Comparison of ENCODE assay signal across 1 cellular context in the genomic region with DNA sequence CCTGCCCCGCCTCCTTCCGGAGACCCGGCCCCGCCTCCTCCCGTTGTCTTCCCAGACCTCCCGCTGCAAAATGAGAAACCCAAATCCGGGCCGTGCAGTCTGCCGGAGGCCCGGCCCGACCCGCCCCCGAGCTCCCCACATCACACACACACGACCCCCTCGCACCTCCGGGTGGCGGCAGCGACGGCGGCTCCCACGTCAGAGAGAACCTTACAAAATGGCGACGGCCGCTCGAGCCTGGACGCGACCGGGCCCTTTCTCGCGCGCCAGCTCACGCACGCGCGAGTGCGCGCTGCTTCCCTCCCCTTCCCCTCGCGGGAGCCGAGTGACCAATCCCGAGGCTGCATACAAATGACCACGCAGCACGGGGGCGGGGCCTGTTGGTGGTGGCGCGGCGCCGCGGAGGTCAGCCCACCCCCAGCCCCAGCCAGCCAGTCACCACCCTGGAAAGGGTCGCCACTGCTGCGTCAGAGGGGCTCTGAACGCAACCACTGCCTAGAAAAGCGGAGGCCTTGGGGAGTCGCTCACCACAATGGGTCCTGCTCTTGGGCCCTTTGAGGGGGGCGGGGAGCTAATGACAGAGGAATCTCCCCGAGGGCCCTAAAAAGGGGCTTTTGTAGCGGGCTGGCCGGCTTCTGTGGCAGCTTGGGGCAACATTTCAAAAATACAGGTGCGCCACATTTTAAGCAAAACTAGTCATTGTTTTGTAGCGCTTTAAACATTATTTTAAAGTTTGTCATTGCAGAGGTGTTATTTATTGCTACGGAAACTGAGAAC.
TF ChIP-seq lines count a peak whose summit lies in the region.

A gene with protein sequence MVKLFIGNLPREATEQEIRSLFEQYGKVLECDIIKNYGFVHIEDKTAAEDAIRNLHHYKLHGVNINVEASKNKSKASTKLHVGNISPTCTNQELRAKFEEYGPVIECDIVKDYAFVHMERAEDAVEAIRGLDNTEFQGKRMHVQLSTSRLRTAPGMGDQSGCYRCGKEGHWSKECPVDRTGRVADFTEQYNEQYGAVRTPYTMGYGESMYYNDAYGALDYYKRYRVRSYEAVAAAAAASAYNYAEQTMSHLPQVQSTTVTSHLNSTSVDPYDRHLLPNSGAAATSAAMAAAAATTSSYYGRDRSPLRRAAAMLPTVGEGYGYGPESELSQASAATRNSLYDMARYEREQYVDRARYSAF (minus strand): TSS at position 289 of the 777 bp plus-strand sequence. CDS start 808 bp downstream, outside the sequence.

TF ChIP-seq in HepG2, 621 proteins besides CTCF, POLR2A, EP300 and RAD21 (continued from another document and continues in another):
- no peak for TF ChIP-seq ZNF788 (CRISPR knock-in tag; IDR thresholded peaks at IDR 0.05; ENCODE audit: borderline replicate concordance)
- TF ChIP-seq ZNF33B (CRISPR knock-in tag; IDR thresholded peaks at IDR 0.05): no peak; the same call in 1 of the 2 replicates
- TF ChIP-seq, protein P1, sequence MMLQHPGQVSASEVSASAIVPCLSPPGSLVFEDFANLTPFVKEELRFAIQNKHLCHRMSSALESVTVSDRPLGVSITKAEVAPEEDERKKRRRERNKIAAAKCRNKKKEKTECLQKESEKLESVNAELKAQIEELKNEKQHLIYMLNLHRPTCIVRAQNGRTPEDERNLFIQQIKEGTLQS (CRISPR knock-in tag; IDR thresholded peaks at IDR 0.05): no peak
- no peak for TF ChIP-seq ZNF550 (CRISPR knock-in tag; IDR thresholded peaks at IDR 0.05; ENCODE audit: borderline replicate concordance)
- peak; percentile 92 for TF ChIP-seq CHD2 (IDR thresholded peaks at IDR 0.05; ENCODE audit: low read depth, low read length)
- TF ChIP-seq ZNF75D (CRISPR knock-in tag; IDR thresholded peaks at IDR 0.05; ENCODE audit: borderline replicate concordance): no peak
- no peak for TF ChIP-seq MLLT10 (CRISPR knock-in tag; IDR thresholded peaks at IDR 0.05)
- TF ChIP-seq ZNF598 (CRISPR knock-in tag; IDR thresholded peaks at IDR 0.05; ENCODE audit: borderline replicate concordance): peak; percentile 21; the same call in 1 of the 2 replicates
- TF ChIP-seq GATA4 (IDR thresholded peaks at IDR 0.05; ENCODE audit: borderline replicate concordance, low read depth): no peak
- TF ChIP-seq HMG20A (CRISPR knock-in tag; IDR thresholded peaks at IDR 0.05; ENCODE audit: borderline replicate concordance): no peak
- TF ChIP-seq, protein P2, sequence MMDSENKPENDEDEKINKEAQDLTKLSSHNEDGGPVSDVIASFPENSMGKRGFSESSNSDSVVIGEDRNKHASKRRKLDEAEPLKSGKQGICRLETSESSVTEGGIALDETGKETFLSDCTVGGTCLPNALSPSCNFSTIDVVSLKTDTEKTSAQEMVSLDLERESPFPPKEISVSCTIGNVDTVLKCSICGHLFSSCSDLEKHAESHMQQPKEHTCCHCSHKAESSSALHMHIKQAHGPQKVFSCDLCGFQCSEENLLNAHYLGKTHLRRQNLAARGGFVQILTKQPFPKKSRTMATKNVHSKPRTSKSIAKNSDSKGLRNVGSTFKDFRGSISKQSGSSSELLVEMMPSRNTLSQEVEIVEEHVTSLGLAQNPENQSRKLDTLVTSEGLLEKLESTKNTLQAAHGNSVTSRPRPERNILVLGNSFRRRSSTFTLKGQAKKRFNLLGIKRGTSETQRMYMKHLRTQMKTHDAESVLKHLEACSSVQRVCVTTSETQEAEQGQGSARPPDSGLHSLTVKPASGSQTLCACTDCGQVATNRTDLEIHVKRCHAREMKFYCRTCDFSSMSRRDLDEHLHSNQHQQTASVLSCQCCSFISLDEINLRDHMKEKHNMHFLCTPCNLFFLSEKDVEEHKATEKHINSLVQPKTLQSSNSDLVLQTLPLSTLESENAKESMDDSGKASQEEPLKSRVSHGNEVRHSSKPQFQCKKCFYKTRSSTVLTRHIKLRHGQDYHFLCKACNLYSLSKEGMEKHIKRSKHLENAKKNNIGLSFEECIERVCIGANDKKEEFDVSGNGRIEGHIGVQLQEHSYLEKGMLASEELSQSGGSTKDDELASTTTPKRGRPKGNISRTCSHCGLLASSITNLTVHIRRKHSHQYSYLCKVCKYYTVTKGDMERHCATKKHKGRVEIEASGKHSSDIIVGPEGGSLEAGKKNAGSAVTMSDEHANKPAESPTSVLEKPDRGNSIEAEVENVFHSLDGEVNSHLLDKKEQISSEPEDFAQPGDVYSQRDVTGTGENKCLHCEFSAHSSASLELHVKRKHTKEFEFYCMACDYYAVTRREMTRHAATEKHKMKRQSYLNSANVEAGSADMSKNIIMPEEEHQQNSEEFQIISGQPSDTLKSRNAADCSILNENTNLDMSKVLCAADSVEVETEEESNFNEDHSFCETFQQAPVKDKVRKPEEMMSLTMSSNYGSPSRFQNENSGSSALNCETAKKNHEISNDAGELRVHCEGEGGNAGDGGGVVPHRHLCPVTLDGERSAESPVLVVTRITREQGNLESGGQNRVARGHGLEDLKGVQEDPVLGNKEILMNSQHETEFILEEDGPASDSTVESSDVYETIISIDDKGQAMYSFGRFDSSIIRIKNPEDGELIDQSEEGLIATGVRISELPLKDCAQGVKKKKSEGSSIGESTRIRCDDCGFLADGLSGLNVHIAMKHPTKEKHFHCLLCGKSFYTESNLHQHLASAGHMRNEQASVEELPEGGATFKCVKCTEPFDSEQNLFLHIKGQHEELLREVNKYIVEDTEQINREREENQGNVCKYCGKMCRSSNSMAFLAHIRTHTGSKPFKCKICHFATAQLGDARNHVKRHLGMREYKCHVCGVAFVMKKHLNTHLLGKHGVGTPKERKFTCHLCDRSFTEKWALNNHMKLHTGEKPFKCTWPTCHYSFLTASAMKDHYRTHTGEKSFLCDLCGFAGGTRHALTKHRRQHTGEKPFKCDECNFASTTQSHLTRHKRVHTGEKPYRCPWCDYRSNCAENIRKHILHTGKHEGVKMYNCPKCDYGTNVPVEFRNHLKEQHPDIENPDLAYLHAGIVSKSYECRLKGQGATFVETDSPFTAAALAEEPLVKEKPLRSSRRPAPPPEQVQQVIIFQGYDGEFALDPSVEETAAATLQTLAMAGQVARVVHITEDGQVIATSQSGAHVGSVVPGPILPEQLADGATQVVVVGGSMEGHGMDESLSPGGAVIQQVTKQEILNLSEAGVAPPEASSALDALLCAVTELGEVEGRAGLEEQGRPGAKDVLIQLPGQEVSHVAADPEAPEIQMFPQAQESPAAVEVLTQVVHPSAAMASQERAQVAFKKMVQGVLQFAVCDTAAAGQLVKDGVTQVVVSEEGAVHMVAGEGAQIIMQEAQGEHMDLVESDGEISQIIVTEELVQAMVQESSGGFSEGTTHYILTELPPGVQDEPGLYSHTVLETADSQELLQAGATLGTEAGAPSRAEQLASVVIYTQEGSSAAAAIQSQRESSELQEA (CRISPR knock-in tag; IDR thresholded peaks at IDR 0.05; ENCODE audit: not compliant biosample characterization): peak; percentile 77
- TF ChIP-seq, protein P3, sequence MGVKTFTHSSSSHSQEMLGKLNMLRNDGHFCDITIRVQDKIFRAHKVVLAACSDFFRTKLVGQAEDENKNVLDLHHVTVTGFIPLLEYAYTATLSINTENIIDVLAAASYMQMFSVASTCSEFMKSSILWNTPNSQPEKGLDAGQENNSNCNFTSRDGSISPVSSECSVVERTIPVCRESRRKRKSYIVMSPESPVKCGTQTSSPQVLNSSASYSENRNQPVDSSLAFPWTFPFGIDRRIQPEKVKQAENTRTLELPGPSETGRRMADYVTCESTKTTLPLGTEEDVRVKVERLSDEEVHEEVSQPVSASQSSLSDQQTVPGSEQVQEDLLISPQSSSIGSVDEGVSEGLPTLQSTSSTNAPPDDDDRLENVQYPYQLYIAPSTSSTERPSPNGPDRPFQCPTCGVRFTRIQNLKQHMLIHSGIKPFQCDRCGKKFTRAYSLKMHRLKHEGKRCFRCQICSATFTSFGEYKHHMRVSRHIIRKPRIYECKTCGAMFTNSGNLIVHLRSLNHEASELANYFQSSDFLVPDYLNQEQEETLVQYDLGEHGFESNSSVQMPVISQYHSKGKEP (CRISPR knock-in tag; IDR thresholded peaks at IDR 0.05): no peak
- peak; percentile 81 for TF ChIP-seq NFYB (CRISPR knock-in tag; IDR thresholded peaks at IDR 0.05)
- TF ChIP-seq ZFP90 (CRISPR knock-in tag; IDR thresholded peaks at IDR 0.05; ENCODE audit: borderline replicate concordance): peak; percentile 87; the same call in 1 of the 2 replicates
- peak; percentile 73 for TF ChIP-seq ZNF883 (CRISPR knock-in tag; IDR thresholded peaks at IDR 0.05; ENCODE audit: not compliant biosample characterization)
- TF ChIP-seq ZMYM3 (CRISPR knock-in tag; IDR thresholded peaks at IDR 0.05): no peak
- TF ChIP-seq ZNF263 (CRISPR knock-in tag; IDR thresholded peaks at IDR 0.05): no peak
- no peak for TF ChIP-seq TEAD2 (CRISPR knock-in tag; IDR thresholded peaks at IDR 0.05)
- TF ChIP-seq, protein P4, sequence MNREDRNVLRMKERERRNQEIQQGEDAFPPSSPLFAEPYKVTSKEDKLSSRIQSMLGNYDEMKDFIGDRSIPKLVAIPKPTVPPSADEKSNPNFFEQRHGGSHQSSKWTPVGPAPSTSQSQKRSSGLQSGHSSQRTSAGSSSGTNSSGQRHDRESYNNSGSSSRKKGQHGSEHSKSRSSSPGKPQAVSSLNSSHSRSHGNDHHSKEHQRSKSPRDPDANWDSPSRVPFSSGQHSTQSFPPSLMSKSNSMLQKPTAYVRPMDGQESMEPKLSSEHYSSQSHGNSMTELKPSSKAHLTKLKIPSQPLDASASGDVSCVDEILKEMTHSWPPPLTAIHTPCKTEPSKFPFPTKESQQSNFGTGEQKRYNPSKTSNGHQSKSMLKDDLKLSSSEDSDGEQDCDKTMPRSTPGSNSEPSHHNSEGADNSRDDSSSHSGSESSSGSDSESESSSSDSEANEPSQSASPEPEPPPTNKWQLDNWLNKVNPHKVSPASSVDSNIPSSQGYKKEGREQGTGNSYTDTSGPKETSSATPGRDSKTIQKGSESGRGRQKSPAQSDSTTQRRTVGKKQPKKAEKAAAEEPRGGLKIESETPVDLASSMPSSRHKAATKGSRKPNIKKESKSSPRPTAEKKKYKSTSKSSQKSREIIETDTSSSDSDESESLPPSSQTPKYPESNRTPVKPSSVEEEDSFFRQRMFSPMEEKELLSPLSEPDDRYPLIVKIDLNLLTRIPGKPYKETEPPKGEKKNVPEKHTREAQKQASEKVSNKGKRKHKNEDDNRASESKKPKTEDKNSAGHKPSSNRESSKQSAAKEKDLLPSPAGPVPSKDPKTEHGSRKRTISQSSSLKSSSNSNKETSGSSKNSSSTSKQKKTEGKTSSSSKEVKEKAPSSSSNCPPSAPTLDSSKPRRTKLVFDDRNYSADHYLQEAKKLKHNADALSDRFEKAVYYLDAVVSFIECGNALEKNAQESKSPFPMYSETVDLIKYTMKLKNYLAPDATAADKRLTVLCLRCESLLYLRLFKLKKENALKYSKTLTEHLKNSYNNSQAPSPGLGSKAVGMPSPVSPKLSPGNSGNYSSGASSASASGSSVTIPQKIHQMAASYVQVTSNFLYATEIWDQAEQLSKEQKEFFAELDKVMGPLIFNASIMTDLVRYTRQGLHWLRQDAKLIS (CRISPR knock-in tag; IDR thresholded peaks at IDR 0.05): no peak
- TF ChIP-seq, protein P5, sequence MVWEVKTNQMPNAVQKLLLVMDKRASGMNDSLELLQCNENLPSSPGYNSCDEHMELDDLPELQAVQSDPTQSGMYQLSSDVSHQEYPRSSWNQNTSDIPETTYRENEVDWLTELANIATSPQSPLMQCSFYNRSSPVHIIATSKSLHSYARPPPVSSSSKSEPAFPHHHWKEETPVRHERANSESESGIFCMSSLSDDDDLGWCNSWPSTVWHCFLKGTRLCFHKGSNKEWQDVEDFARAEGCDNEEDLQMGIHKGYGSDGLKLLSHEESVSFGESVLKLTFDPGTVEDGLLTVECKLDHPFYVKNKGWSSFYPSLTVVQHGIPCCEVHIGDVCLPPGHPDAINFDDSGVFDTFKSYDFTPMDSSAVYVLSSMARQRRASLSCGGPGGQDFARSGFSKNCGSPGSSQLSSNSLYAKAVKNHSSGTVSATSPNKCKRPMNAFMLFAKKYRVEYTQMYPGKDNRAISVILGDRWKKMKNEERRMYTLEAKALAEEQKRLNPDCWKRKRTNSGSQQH (CRISPR knock-in tag; IDR thresholded peaks at IDR 0.05; ENCODE audit: low read depth): peak; percentile 61; the same call in 1 of the 2 replicates
- TF ChIP-seq ZNF619 (CRISPR knock-in tag; IDR thresholded peaks at IDR 0.05): no peak; the same call in 1 of the 2 replicates
- TF ChIP-seq ZSCAN21 (CRISPR knock-in tag; IDR thresholded peaks at IDR 0.05; ENCODE audit: borderline replicate concordance): no peak
- TF ChIP-seq ZNF160 (CRISPR knock-in tag; IDR thresholded peaks at IDR 0.05): 0 out of 2 replicates have a peak, but pooled peaks have one; percentile 31
- TF ChIP-seq, protein P6, sequence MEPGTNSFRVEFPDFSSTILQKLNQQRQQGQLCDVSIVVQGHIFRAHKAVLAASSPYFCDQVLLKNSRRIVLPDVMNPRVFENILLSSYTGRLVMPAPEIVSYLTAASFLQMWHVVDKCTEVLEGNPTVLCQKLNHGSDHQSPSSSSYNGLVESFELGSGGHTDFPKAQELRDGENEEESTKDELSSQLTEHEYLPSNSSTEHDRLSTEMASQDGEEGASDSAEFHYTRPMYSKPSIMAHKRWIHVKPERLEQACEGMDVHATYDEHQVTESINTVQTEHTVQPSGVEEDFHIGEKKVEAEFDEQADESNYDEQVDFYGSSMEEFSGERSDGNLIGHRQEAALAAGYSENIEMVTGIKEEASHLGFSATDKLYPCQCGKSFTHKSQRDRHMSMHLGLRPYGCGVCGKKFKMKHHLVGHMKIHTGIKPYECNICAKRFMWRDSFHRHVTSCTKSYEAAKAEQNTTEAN (CRISPR knock-in tag; conservative IDR thresholded peaks at IDR 0.05): peak; percentile 40; the same call in 1 of the 2 replicates
- TF ChIP-seq KAT2B (IDR thresholded peaks at IDR 0.05; ENCODE audit: borderline replicate concordance, low read depth, low read length): no peak
- TF ChIP-seq, protein P7, sequence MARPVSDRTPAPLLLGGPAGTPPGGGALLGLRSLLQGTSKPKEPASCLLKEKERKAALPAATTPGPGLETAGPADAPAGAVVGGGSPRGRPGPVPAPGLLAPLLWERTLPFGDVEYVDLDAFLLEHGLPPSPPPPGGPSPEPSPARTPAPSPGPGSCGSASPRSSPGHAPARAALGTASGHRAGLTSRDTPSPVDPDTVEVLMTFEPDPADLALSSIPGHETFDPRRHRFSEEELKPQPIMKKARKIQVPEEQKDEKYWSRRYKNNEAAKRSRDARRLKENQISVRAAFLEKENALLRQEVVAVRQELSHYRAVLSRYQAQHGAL (CRISPR knock-in tag; IDR thresholded peaks at IDR 0.05; ENCODE audit: not compliant biosample characterization): no peak
- TF ChIP-seq RFX3 (CRISPR knock-in tag; IDR thresholded peaks at IDR 0.05): no peak
- TF ChIP-seq WIZ (CRISPR knock-in tag; IDR thresholded peaks at IDR 0.05): no peak
- TF ChIP-seq, protein P8, sequence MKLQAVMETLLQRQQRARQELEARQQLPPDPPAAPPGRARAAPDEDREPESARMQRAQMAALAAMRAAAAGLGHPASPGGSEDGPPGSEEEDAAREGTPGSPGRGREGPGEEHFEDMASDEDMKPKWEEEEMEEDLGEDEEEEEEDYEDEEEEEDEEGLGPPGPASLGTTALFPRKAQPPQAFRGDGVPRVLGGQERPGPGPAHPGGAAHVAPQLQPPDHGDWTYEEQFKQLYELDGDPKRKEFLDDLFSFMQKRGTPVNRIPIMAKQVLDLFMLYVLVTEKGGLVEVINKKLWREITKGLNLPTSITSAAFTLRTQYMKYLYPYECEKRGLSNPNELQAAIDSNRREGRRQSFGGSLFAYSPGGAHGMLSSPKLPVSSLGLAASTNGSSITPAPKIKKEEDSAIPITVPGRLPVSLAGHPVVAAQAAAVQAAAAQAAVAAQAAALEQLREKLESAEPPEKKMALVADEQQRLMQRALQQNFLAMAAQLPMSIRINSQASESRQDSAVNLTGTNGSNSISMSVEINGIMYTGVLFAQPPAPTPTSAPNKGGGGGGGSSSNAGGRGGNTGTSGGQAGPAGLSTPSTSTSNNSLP (IDR thresholded peaks at IDR 0.05; ENCODE audit: low read depth, low read length): no peak; the same call in 1 of the 2 replicates
- TF ChIP-seq ZNF34 (CRISPR knock-in tag; IDR thresholded peaks at IDR 0.05; ENCODE audit: borderline replicate concordance): no peak
- 0 out of 2 replicates have a peak, but pooled peaks have one; percentile 26 for TF ChIP-seq FOSL2 (CRISPR knock-in tag; IDR thresholded peaks at IDR 0.05)
- peak; percentile 82 for TF ChIP-seq GATAD1 (CRISPR knock-in tag; IDR thresholded peaks at IDR 0.05)
- peak; percentile 55 for TF ChIP-seq ELF3 (CRISPR knock-in tag; IDR thresholded peaks at IDR 0.05)
